14 cellular contexts compared by ENCODE assay signal in the genomic region with DNA sequence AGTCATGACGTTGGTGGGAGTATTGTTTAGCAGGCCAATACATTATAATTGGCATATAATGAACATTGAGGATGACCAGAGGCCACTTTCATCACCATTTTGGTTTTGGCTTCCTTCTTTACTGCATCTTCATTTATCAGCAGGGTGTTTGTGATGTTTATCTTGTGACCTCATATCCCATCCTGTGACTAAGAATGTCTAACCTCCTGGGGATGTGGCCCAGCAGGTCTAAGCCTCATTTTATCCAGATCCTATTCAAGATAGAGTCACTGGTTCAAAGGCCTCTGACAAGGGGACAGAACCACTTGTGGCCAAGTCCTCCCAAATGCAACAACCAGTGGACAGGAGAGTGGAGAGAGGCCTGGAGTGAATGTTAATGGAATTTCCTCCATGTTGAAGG.
DNase-seq lines count a peak whose midpoint lies in the region; ATAC-seq and TF ChIP-seq lines count a peak whose summit lies in the region.
"Had no signal": no experiment of that assay in that cellular context is flagged by ENCODE, and none has a peak within 500 bp of the region (broad histone marks: within the 10 kb centered on the region; RNA-seq: fewer than 3 reads in every experiment).

No MANE protein-coding gene starts in this region.

- H3K9me2 ChIP-seq in hepatocyte (replicated peaks; ENCODE audit: insufficient read depth): no peaks in the 10 kb centered on the region

- CTCF ChIA-PET in A673 (lab: Charles Lee): no interaction called here

- intact Hi-C loops in posterior vena cava (cut with DNase I): loop anchor here in 1 of 2 donors (5.0 kb wide), 1 partner anchor 497 kb away; no protein-coding TSS in a partner anchor
- intact Hi-C loops in A673 (cut with micrococcal nuclease; ENCODE audit: unreplicated experiment): no loop called here

- no peaks in the 10 kb centered on the region for H4K20me1 ChIP-seq in hepatocyte (ENCODE audit: insufficient read depth, poor library complexity, severe bottlenecking)

- BruUV-seq in A673 (replicated peaks; lab: Mats Ljungman, UMichigan): no TSS peak

- no peaks in the 10 kb centered on the region for H3K36me3 ChIP-seq in HUES48 (ENCODE audit: control insufficient read depth, insufficient read depth, low read length)
- no peaks in the 10 kb centered on the region for H3K36me3 ChIP-seq in adipocyte (ENCODE audit: control insufficient read depth, insufficient read depth, low read length, severe bottlenecking)
- H3K36me3 ChIP-seq in hepatocyte (replicated peaks; ENCODE audit: insufficient read depth, low read depth): no peaks in the 10 kb centered on the region
- no peaks in the 10 kb centered on the region for H3K36me3 ChIP-seq in A673 (ENCODE audit: insufficient read depth, low read length, poor library complexity, severe bottlenecking)
- H3K36me3 ChIP-seq: cardiac muscle cell had no signal

- DNase-seq in Caki2 (ENCODE audit: low read depth): peak; percentile 23
- DNase-seq in adipocyte (ENCODE audit: low read depth): peak; percentile 35
- DNase-seq in hepatocyte (ENCODE audit: low spot score): peak; percentile 19
- DNase-seq in posterior vena cava (ENCODE audit: low spot score): no peak
- no peak for DNase-seq in A673 (ENCODE audit: low spot score)
- DNase-seq: CD8-positive, alpha-beta memory T cell; foreskin melanocyte; Kasumi-1; NCI-H524; psoas muscle had no signal

- TF ChIP-seq CTCF in hepatocyte (IDR thresholded peaks at IDR 0.05; ENCODE audit: poor library complexity) (no peak), A673 (conservative IDR thresholded peaks at IDR 0.05; ENCODE audit: low read depth, low read length) (no peak)

- POLR2A ChIA-PET in A673 (lab: Charles Lee; ENCODE audit: low non-redundant PET): no interaction called here

- 39% methylated on average over 1 of the region's 1 CpG for WGBS in hepatocyte (ENCODE audit: low lambda C conversion rate, missing lambda C conversion rate)

- H3K79me2 ChIP-seq in hepatocyte: no peaks in the 10 kb centered on the region

- H3K4me3 ChIP-seq in HUES48 (ENCODE audit: low read depth, low read length): no peak overlapping the region
- H3K4me3 ChIP-seq in adipocyte (ENCODE audit: low read length): no peak overlapping the region
- no peak overlapping the region for H3K4me3 ChIP-seq in hepatocyte
- H3K4me3 ChIP-seq in A673 (ENCODE audit: low read depth, low read length, poor library complexity, severe bottlenecking): no peak overlapping the region
- H3K4me3 ChIP-seq: cardiac muscle cell, psoas muscle had no signal

- in situ Hi-C loops in Caki2 (cut with HindIII; ENCODE audit: low pct_unique_long_range_greater_than_20kb, low sequenced_read_pairs): no loop called here

- H3K9ac ChIP-seq in HUES48 (ENCODE audit: low read depth, low read length): no peak overlapping the region
- H3K9ac ChIP-seq in adipocyte (ENCODE audit: low read length): no peak overlapping the region

- H3K4me1 ChIP-seq in HUES48 (ENCODE audit: control insufficient read depth, insufficient read depth, low read length) (peaks cover 41% of the 10 kb centered on the region), adipocyte (ENCODE audit: control insufficient read depth, insufficient read depth, low read length) (peaks cover 52% of the 10 kb centered on the region), hepatocyte (ENCODE audit: insufficient read depth) (peaks cover 27% of the 10 kb centered on the region), A673 (ENCODE audit: insufficient read depth, low read length, poor library complexity, severe bottlenecking) (no peaks in the 10 kb centered on the region)

- no peak overlapping the region for H3K4me2 ChIP-seq in hepatocyte

- H3K27me3 ChIP-seq in HUES48 (ENCODE audit: control insufficient read depth, insufficient read depth, low read length) (no peaks in the 10 kb centered on the region), adipocyte (replicated peaks; ENCODE audit: control insufficient read depth, insufficient read depth, low read length) (no peaks in the 10 kb centered on the region), hepatocyte (no peaks in the 10 kb centered on the region), A673 (replicated peaks; ENCODE audit: insufficient read depth, low read depth, low read length, poor library complexity) (no peaks in the 10 kb centered on the region)
- H3K27me3 ChIP-seq: cardiac muscle cell had no signal

- H3K9me3 ChIP-seq in HUES48 (ENCODE audit: control insufficient read depth, insufficient read depth, low read length) (no peaks in the 10 kb centered on the region), adipocyte (ENCODE audit: control insufficient read depth, low read length) (no peaks in the 10 kb centered on the region), hepatocyte (ENCODE audit: low read depth) (no peaks in the 10 kb centered on the region), A673 (ENCODE audit: low read depth, low read length, poor library complexity, severe bottlenecking) (no peaks in the 10 kb centered on the region)
- H3K9me3 ChIP-seq: psoas muscle had no signal

- H2AFZ ChIP-seq in hepatocyte: no peak overlapping the region

- no peak for ATAC-seq in HG02852 (IDR thresholded peaks at IDR 0.05; ENCODE audit: unreplicated experiment)
- no peak for ATAC-seq in GM18907 (IDR thresholded peaks at IDR 0.05; ENCODE audit: unreplicated experiment)
- ATAC-seq: psoas muscle had no signal

- peak overlapping the region; percentile 17 for H3K27ac ChIP-seq in HUES48 (ENCODE audit: low read depth, low read length)
- peak overlapping the region; percentile 66 for H3K27ac ChIP-seq in hepatocyte
- no peak overlapping the region for H3K27ac ChIP-seq in A673 (ENCODE audit: low read depth, low read length, poor library complexity, severe bottlenecking)
- H3K27ac ChIP-seq: cardiac muscle cell, psoas muscle had no signal

Comparison
In these comparisons a context has a peak if more than half of its experiments do, and no peak if none do; other contexts are left out.
1. DNase-seq: peak in Caki2 (single experiment), adipocyte (single experiment) and hepatocyte (single experiment); none in posterior vena cava (single experiment) and A673 (single experiment).